In genomic region chr20:62464080-62464770, GRCh38 we compare ENCODE assay signal across 1 cellular context.
TF ChIP-seq lines count a peak whose summit lies in the region.

No MANE protein-coding gene starts in this region.

TF ChIP-seq in GM23338, 12 proteins besides CTCF, POLR2A, EP300 and RAD21 (continued from another document):
- TF ChIP-seq ZNF462 (CRISPR knock-in tag; IDR thresholded peaks at IDR 0.05) (no peak), ZNF114 (CRISPR knock-in tag; IDR thresholded peaks at IDR 0.05) (no peak), NANOG (IDR thresholded peaks at IDR 0.05; ENCODE audit: borderline replicate concordance) (no peak), EZH2phosphoT487 (IDR thresholded peaks at IDR 0.05; ENCODE audit: unreplicated experiment) (no peak), POLR2AphosphoS5 (IDR thresholded peaks at IDR 0.05; ENCODE audit: low read depth) (no peak), JUNB (IDR thresholded peaks at IDR 0.05; ENCODE audit: unreplicated experiment) (no peak), CREB1 (CRISPR knock-in tag; IDR thresholded peaks at IDR 0.05; ENCODE audit: low read depth) (no peak)
